ENCODE assay signal across 8 cellular contexts in genomic region chr2:215311259-215311624, GRCh38. TPM values are rescaled to one million over a fixed set of nuclear protein-coding genes. Genes with fewer than 3 reads are reported as not detected.
A peak's percentile ranks its signal among the peaks of the same experiment; 100 is the strongest.
DNase-seq lines count a peak whose midpoint lies in the region; ATAC-seq and TF ChIP-seq lines count a peak whose summit lies in the region.
"Not testable (repeated sequence)": the region's sequence is repeated elsewhere in the genome, so short reads cannot be mapped to it uniquely, and the experiment has no call there.

No MANE protein-coding gene starts in this region.

- 48% methylated on average over 13 of the region's 13 CpGs for WGBS in esophagus muscularis mucosa

- H3K27ac Mint-ChIP-seq in activated naive CD4-positive, alpha-beta T cell treated with anti-CD3 and anti-CD28 coated beads, Interleukin-2, amount 10 ng/mL, durations not matched to agents 7 days and 5 days, result peak overlapping the region; percentile 87

- not testable (repeated sequence) for TF ChIP-seq CTCF in BE2C (IDR thresholded peaks at IDR 0.05; ENCODE audit: low read depth, low read length); RWPE2 (IDR thresholded peaks at IDR 0.05; ENCODE audit: poor library complexity, severe bottlenecking); esophagus muscularis mucosa (IDR thresholded peaks at IDR 0.05)

- not testable (repeated sequence) for H3K4me1 ChIP-seq in BE2C; mucosa of rectum (ENCODE audit: control insufficient read depth in 2 of 2, insufficient read depth in 2 of 2, low read length in 2 of 2)
- H3K4me1 ChIP-seq in RWPE2 (ENCODE audit: insufficient read depth, poor library complexity, severe bottlenecking), result peaks cover 13% of the 10 kb centered on the region
- peaks cover 7 to 26% (median 21%) of the 10 kb centered on the region in 4 donors for H3K4me1 ChIP-seq in esophagus muscularis mucosa

- H3K4me3 ChIP-seq in BE2C (ENCODE audit: low read depth, low read length), result peak overlapping the region; percentile 82
- peak overlapping the region; percentile 72 for H3K4me3 ChIP-seq in RWPE2 (ENCODE audit: severe bottlenecking)
- peak overlapping the region; percentile 65 to 82 (median 72) for H3K4me3 ChIP-seq in esophagus muscularis mucosa
- H3K4me3 ChIP-seq in mucosa of rectum (ENCODE audit: low read length in 2 of 2), result peak overlapping the region; percentile 88 to 96

- H3K9me3 Mint-ChIP-seq in activated naive CD4-positive, alpha-beta T cell treated with anti-CD3 and anti-CD28 coated beads, Interleukin-2, amount 10 ng/mL, durations not matched to agents 7 days and 5 days, result not testable (repeated sequence)

- not testable (repeated sequence) for TF ChIP-seq EP300 in esophagus muscularis mucosa (IDR thresholded peaks at IDR 0.05)

- not testable (repeated sequence) for H3K9me3 ChIP-seq in BE2C; RWPE2 (ENCODE audit: severe bottlenecking); esophagus muscularis mucosa; mucosa of rectum (ENCODE audit: control insufficient read depth in 2 of 2, low read length in 2 of 2)

- H3K27me3 Mint-ChIP-seq in activated naive CD4-positive, alpha-beta T cell treated with anti-CD3 and anti-CD28 coated beads, Interleukin-2, amount 10 ng/mL, durations not matched to agents 7 days and 5 days, result not testable (repeated sequence)

- TF ChIP-seq POLR2A in esophagus muscularis mucosa (IDR thresholded peaks at IDR 0.05; ENCODE audit: low read depth), result not testable (repeated sequence)

- peaks cover 26% of the 10 kb centered on the region for H3K36me3 Mint-ChIP-seq in activated naive CD4-positive, alpha-beta T cell treated with anti-CD3 and anti-CD28 coated beads, Interleukin-2, amount 10 ng/mL, durations not matched to agents 7 days and 5 days

- CTCF ChIA-PET in activated naive CD4-positive, alpha-beta T cell treated with anti-CD3 and anti-CD28 coated beads, Interleukin-2, amount 10 ng/mL, durations not matched to agents 7 days and 5 days (lab: Charles Lee), result not testable (repeated sequence)

- H3K4me3 Mint-ChIP-seq in activated naive CD4-positive, alpha-beta T cell treated with anti-CD3 and anti-CD28 coated beads, Interleukin-2, amount 10 ng/mL, durations not matched to agents 7 days and 5 days, result peak overlapping the region; percentile 78

- ATAC-seq in GM21390 (IDR thresholded peaks at IDR 0.05; ENCODE audit: unreplicated experiment) (peak; percentile 22), HG03439 (IDR thresholded peaks at IDR 0.05; ENCODE audit: unreplicated experiment) (peak; percentile 21)
- ATAC-seq in RWPE2 (ENCODE audit: low read depth), result not testable (repeated sequence)

- H3K36me3 ChIP-seq in BE2C (peaks cover 19% of the 10 kb centered on the region), RWPE2 (ENCODE audit: low read depth) (peaks cover 38% of the 10 kb centered on the region)
- not testable (repeated sequence) for H3K36me3 ChIP-seq in esophagus muscularis mucosa; mucosa of rectum (ENCODE audit: control insufficient read depth in 2 of 2, insufficient read depth in 2 of 2, low read length in 2 of 2)

- peak overlapping the region in 1 of 2 donors; percentile 87 for H3K9ac ChIP-seq in mucosa of rectum (ENCODE audit: low read depth in 1 of 2, low read length in 2 of 2)

- H3K27me3 ChIP-seq in BE2C; RWPE2 (ENCODE audit: insufficient read depth, poor library complexity, severe bottlenecking); esophagus muscularis mucosa; mucosa of rectum (ENCODE audit: control insufficient read depth in 2 of 2, insufficient read depth in 2 of 2, low read length in 2 of 2): not testable (repeated sequence)

- H3K27ac ChIP-seq in RWPE2 (ENCODE audit: poor library complexity, severe bottlenecking) (peak overlapping the region; percentile 52), esophagus muscularis mucosa (replicated peaks in 1 of 4) (peak overlapping the region; percentile 76 to 88 (median 86)), mucosa of rectum (ENCODE audit: low read depth in 2 of 2, low read length in 2 of 2) (peak overlapping the region in 1 of 2 donors; percentile 73)

- not testable (repeated sequence) for DNase-seq in BE2C; RWPE2 (ENCODE audit: low spot score); esophagus muscularis mucosa (ENCODE audit: extremely low spot score)
- peak; percentile 50 for DNase-seq in activated naive CD4-positive, alpha-beta T cell treated with anti-CD3 and anti-CD28 coated beads, Interleukin-2, amount 10 ng/mL, durations not matched to agents 7 days and 5 days
- DNase-seq in stimulated activated CD4-positive, alpha-beta T cell treated with anti-CD3 and anti-CD28 coated beads, Interleukin-4, amount 100 ng/mL, for 4 hours, result peak; percentile 7 to 8

- intact Hi-C loops in esophagus muscularis mucosa (cut with DNase I), result not testable (repeated sequence)

- peaks cover 33% of the 10 kb centered on the region for H3K4me1 Mint-ChIP-seq in activated naive CD4-positive, alpha-beta T cell treated with anti-CD3 and anti-CD28 coated beads, Interleukin-2, amount 10 ng/mL, durations not matched to agents 7 days and 5 days

RNA-seq across cellular contexts. Expression of gene ATIC, which starts 0.6 kb away (rescaled TPM):
- polyA plus RNA-seq in BE2C (2012; ENCODE audit: insufficient read depth, insufficient read length, low read depth), result 208 TPM
- 10 to 100 TPM; 29.1 to 50.8 (median 34.4) TPM for total RNA-seq in esophagus muscularis mucosa
